Comparison of ENCODE assay signal across 16 cellular contexts in genomic region chr10:112986791-112987190, GRCh38. TPM values are rescaled to one million over a fixed set of nuclear protein-coding genes. Genes with fewer than 3 reads are reported as not detected.
A peak's percentile ranks its signal among the peaks of the same experiment; 100 is the strongest.
DNase-seq lines count a peak whose midpoint lies in the region; ATAC-seq, FAIRE-seq and TF ChIP-seq lines count a peak whose summit lies in the region.
"Had no signal": no experiment of that assay in that cellular context is flagged by ENCODE, and none has a peak within 500 bp of the region (broad histone marks: within the 10 kb centered on the region; RNA-seq: fewer than 3 reads in every experiment).

No MANE protein-coding gene starts in this region.

- H2AFZ ChIP-seq in fibroblast of lung (ENCODE audit: low read length) (no peak overlapping the region), HepG2 (ENCODE audit: low read length) (no peak overlapping the region)

- BruUV-seq in Panc1 (replicated peaks; lab: Mats Ljungman, UMichigan) (no TSS peak), HepG2 (replicated peaks; lab: Mats Ljungman, UMichigan) (no TSS peak)

- H3K4me1 ChIP-seq in Panc1 (ENCODE audit: control insufficient read depth, insufficient read depth, low read length) (peaks cover 69% of the 10 kb centered on the region), fibroblast of lung (ENCODE audit: control insufficient read depth, extremely low read depth, insufficient read depth, low read length) (peaks cover 2% of the 10 kb centered on the region), rectal smooth muscle tissue (ENCODE audit: control insufficient read depth, insufficient read depth, low read length) (peaks cover 35% of the 10 kb centered on the region), HepG2 (ENCODE audit: insufficient read depth, low read length) (peaks cover 40% of the 10 kb centered on the region)

- CTCF ChIA-PET in Panc1 (lab: Charles Lee) = interaction anchor here (0.6 kb wide), 2 partner anchors 32 to 512 kb away, joined by 3 to 7 read pairs; no protein-coding TSS in a partner anchor
- CTCF ChIA-PET in HepG2 (lab: Yijun Ruan, JAX; ENCODE audit: low intra/inter-chr PET ratio, low total read pairs) = no interaction called here

- no peak for FAIRE-seq in HepG2 (lab: Jason Lieb, UNC)
- FAIRE-seq: GM12878 had no signal

- ATAC-seq in Panc1 = no peak
- no peak for ATAC-seq in HepG2

- H3K4me2 ChIP-seq in fibroblast of lung (ENCODE audit: extremely low read depth, insufficient read depth, low read length) (peak overlapping the region; percentile 40), HepG2 (ENCODE audit: low read depth, low read length) (no peak overlapping the region)
- H3K4me2 ChIP-seq: KMS-11 had no signal

- no peak for TF ChIP-seq RAD21 in HepG2 (CRISPR knock-in tag; IDR thresholded peaks at IDR 0.05)

- H3K9ac ChIP-seq in fibroblast of lung (ENCODE audit: insufficient read depth, low read length) (no peak overlapping the region), rectal smooth muscle tissue (ENCODE audit: low read length) (no peak overlapping the region), HepG2 (ENCODE audit: insufficient read depth, low read depth, low read length) (no peak overlapping the region)
- H3K9ac ChIP-seq: KMS-11 had no signal

- intact Hi-C loops in Panc1 (cut with micrococcal nuclease; ENCODE audit: unreplicated experiment) (no loop called here), HepG2 (cut with micrococcal nuclease; ENCODE audit: unreplicated experiment) (no loop called here)

- POLR2A ChIA-PET in Panc1 (lab: Charles Lee) (interaction anchor here (0.6 to 0.9 kb wide), 4 partner anchors 9 to 1636 kb away, joined by 4 to 9 read pairs (median 4); no protein-coding TSS in a partner anchor), HepG2 (lab: Yijun Ruan, JAX) (no interaction called here)

- no peak for TF ChIP-seq POLR2A in HepG2 (IDR thresholded peaks at IDR 0.05; ENCODE audit: insufficient read depth in 1 of 2, low read depth in 2 of 2, low read length in 2 of 2)

- TF ChIP-seq CTCF in Panc1 (IDR thresholded peaks at IDR 0.05) (no peak), fibroblast of lung (conservative IDR thresholded peaks at IDR 0.05 in 1 of 2, IDR thresholded peaks at IDR 0.05 in 1 of 2; ENCODE audit: low read depth in 1 of 2, low read length in 2 of 2) (no peak), HepG2 (CRISPR knock-in tag; IDR thresholded peaks at IDR 0.05) (no peak)

- H3K27me3 ChIP-seq in Panc1 (ENCODE audit: control insufficient read depth, insufficient read depth, low read length) (no peaks in the 10 kb centered on the region), fibroblast of lung (ENCODE audit: control insufficient read depth, insufficient read depth, low read length) (no peaks in the 10 kb centered on the region), rectal smooth muscle tissue (ENCODE audit: control insufficient read depth, insufficient read depth, low read length) (no peaks in the 10 kb centered on the region), HepG2 (ENCODE audit: control insufficient read depth in 1 of 2, insufficient read depth in 2 of 2, low read length in 2 of 2) (no peaks in the 10 kb centered on the region)

- DNase-seq in EH (ENCODE audit: low read depth) = peak; percentile 28
- no peak for DNase-seq in Panc1 (ENCODE audit: low read depth, low spot score)
- DNase-seq in fibroblast of lung (ENCODE audit: low read depth in 2 of 2) = peak in 1 of 2 donors; percentile 79
- DNase-seq in midbrain (lab: John Stamatoyannopoulos, UW) = no peak
- no peak for DNase-seq in HepG2 (ENCODE audit: low spot score)
- DNase-seq in NCI-H2196 (lab: John Stamatoyannopoulos, UW; ENCODE audit: unreplicated experiment) = no peak
- DNase-seq: activated CD4-positive, CD25-positive, alpha-beta regulatory T cell; activated naive CD4-positive, alpha-beta T cell; NCI-H1694 treated with DMSO at 0.1 percent for 48 hours; NCI-H510A treated with DMSO at 0.1 percent for 48 hours; stimulated activated naive CD4-positive, alpha-beta T cell had no signal

- WGBS in HepG2 (ENCODE audit: low lambda C conversion rate) = 96% methylated on average over 7 of the region's 7 CpGs

- H3K27ac ChIP-seq in Panc1 (ENCODE audit: low read length) (peak overlapping the region; percentile 73), fibroblast of lung (ENCODE audit: insufficient read depth, low read length) (no peak overlapping the region), rectal smooth muscle tissue (ENCODE audit: low read depth, low read length) (peak overlapping the region; percentile 11), HepG2 (ENCODE audit: extremely low read length, insufficient read depth, low read length) (no peak overlapping the region)
- H3K27ac ChIP-seq: C4-2B, epithelial cell of prostate, KMS-11 had no signal

- H3K9me3 ChIP-seq in Panc1 (ENCODE audit: control insufficient read depth, insufficient read depth, low read depth, low read length) = no peaks in the 10 kb centered on the region
- H3K9me3 ChIP-seq in fibroblast of lung (ENCODE audit: control insufficient read depth, insufficient read depth, low read depth, low read length) = no peaks in the 10 kb centered on the region
- H3K9me3 ChIP-seq in HepG2 (ENCODE audit: low read length) = no peaks in the 10 kb centered on the region

- no peaks in the 10 kb centered on the region for H3K36me3 ChIP-seq in Panc1 (ENCODE audit: control insufficient read depth, insufficient read depth, low read length)
- H3K36me3 ChIP-seq in fibroblast of lung (ENCODE audit: control insufficient read depth, insufficient read depth, low read length) = peaks cover 2% of the 10 kb centered on the region
- no peaks in the 10 kb centered on the region for H3K36me3 ChIP-seq in rectal smooth muscle tissue (ENCODE audit: control insufficient read depth, insufficient read depth, low read length)
- H3K36me3 ChIP-seq in HepG2 (replicated peaks in 1 of 2; ENCODE audit: control insufficient read depth in 1 of 2, insufficient read depth in 2 of 2, low read length in 2 of 2) = peaks cover 10 to 29% of the 10 kb centered on the region in 2 experiments

- no peak overlapping the region for H3K4me3 ChIP-seq in Panc1 (ENCODE audit: low read depth in 2 of 2, low read length in 2 of 2)
- H3K4me3 ChIP-seq in fibroblast of lung (replicated peaks in 1 of 4; ENCODE audit: control extremely low read depth in 1 of 4, insufficient read depth in 1 of 4, low read depth in 3 of 4, low read length in 4 of 4) = no peak overlapping the region
- no peak overlapping the region for H3K4me3 ChIP-seq in rectal smooth muscle tissue (ENCODE audit: low read length)
- no peak overlapping the region for H3K4me3 ChIP-seq in HepG2 (replicated peaks in 1 of 3; ENCODE audit: insufficient read depth in 1 of 3, low read depth in 2 of 3, low read length in 3 of 3)
- H3K4me3 ChIP-seq: GM12878 had no signal

- in situ Hi-C loops in Panc1 (cut with HindIII; ENCODE audit: low pct_unique_long_range_greater_than_20kb, low sequenced_read_pairs) = no loop called here
- in situ Hi-C loops in HepG2 (cut with HindIII; ENCODE audit: extremely low pct_ligation_motif_present, low pct_unique_long_range_greater_than_20kb) = no loop called here

- no peak for TF ChIP-seq EP300 in HepG2 (IDR thresholded peaks at IDR 0.05; ENCODE audit: low read depth in 2 of 2, low read length in 2 of 2)
- no peak for TF ChIP-seq EP300 in HepG2 (CRISPR knock-in tag; IDR thresholded peaks at IDR 0.05; ENCODE audit: borderline replicate concordance)

- H4K20me1 ChIP-seq in fibroblast of lung (ENCODE audit: control insufficient read depth, extremely low read depth, insufficient read depth, low read length) = no peaks in the 10 kb centered on the region
- H4K20me1 ChIP-seq in HepG2 (ENCODE audit: insufficient read depth, low read length) = peaks cover 81% of the 10 kb centered on the region

- peaks cover 6% of the 10 kb centered on the region for H3K79me2 ChIP-seq in fibroblast of lung (ENCODE audit: control insufficient read depth, insufficient read depth, low read length)
- H3K79me2 ChIP-seq in HepG2 (ENCODE audit: insufficient read depth, low read length) = peaks cover 92% of the 10 kb centered on the region

TF ChIP-seq in HepG2, 621 proteins besides CTCF, POLR2A, EP300 and RAD21 (continues in another document):
- no peak for TF ChIP-seq MYC (CRISPR knock-in tag; IDR thresholded peaks at IDR 0.05; ENCODE audit: borderline replicate concordance)
- TF ChIP-seq RXRB (CRISPR knock-in tag; IDR thresholded peaks at IDR 0.05; ENCODE audit: borderline replicate concordance) = no peak
- no peak for TF ChIP-seq ZFY (CRISPR knock-in tag; IDR thresholded peaks at IDR 0.05)

RNA-seq across cellular contexts. Expression of gene TCF7L2, which starts 36.7 kb away (rescaled TPM):
- total RNA-seq in Panc1 (2021; ENCODE audit: unreplicated experiment) (45.2 TPM), fibroblast of lung (4.1 and 5.0 TPM in 2 replicates), HepG2 (2016; rRNA removed; fragmentation: Illumina TruSeq; extraction: Trizol) (3.5 and 3.9 TPM in 2 replicates)
- polyA plus RNA-seq in Panc1 (2012; ENCODE audit: insufficient read length) = 78.7 TPM
- polyA plus RNA-seq in fibroblast of lung (3.4 and 4.7 TPM in 2 replicates), HepG2 (2011; rRNA removed) (13.7 and 14.5 TPM in 2 replicates)
- 12.4 and 15.6 TPM in 2 replicates for polyA plus RNA-seq in fibroblast of lung (2012)
- 14.9 and 19.3 TPM in 2 replicates for polyA minus RNA-seq in fibroblast of lung (ENCODE audit: low replicate concordance)
- 0.79 and 0.81 TPM in 2 replicates for total RNA-seq in HepG2 (2016; cell fraction: cytosol; rRNA removed; fragmentation: Illumina TruSeq; extraction: Trizol; ENCODE audit: low read depth)
- total RNA-seq in HepG2 (2016; cell fraction: insoluble cytoplasmic fraction; rRNA removed; fragmentation: Illumina TruSeq; extraction: Trizol) = 2.8 and 2.9 TPM in 2 replicates
- 2.6 and 2.9 TPM in 2 replicates for total RNA-seq in HepG2 (2016; cell fraction: membrane; rRNA removed; fragmentation: Illumina TruSeq; extraction: Trizol)
- total RNA-seq in HepG2 (2016; cell fraction: nucleus; rRNA removed; fragmentation: Illumina TruSeq; extraction: Trizol) = 16.4 and 18.5 TPM in 2 replicates
- 3.7 and 4.1 TPM in 2 replicates for polyA plus RNA-seq in HepG2 (2011; cell fraction: cytosol; rRNA removed)
- 43.1 and 52.5 TPM in 2 replicates for polyA plus RNA-seq in HepG2 (2011; cell fraction: nucleus; rRNA removed)
- 20.4 and 29.8 TPM in 2 replicates for polyA plus RNA-seq in HepG2 (2012)
- 0.61 and 0.64 TPM in 2 replicates for polyA plus RNA-seq in HepG2 (2016; cell fraction: cytosol; fragmentation: Illumina TruSeq; extraction: Trizol; ENCODE audit: low read depth)
- polyA plus RNA-seq in HepG2 (2016; cell fraction: insoluble cytoplasmic fraction; fragmentation: Illumina TruSeq; extraction: Trizol; ENCODE audit: low read depth) = 8.5 and 14.1 TPM in 2 replicates
- polyA plus RNA-seq in HepG2 (2016; cell fraction: membrane; fragmentation: Illumina TruSeq; extraction: Trizol; ENCODE audit: low read depth) = 2.6 and 3.5 TPM in 2 replicates
- polyA plus RNA-seq in HepG2 (2016; cell fraction: nucleus; fragmentation: Illumina TruSeq; extraction: Trizol; ENCODE audit: insufficient read depth, low read depth) = 25.0 and 27.3 TPM in 2 replicates
- polyA minus RNA-seq in HepG2 (2011; rRNA and poly(A)+ RNA removed; ENCODE audit: low replicate concordance) = 13.5 and 39.4 TPM in 2 replicates
- polyA minus RNA-seq in HepG2 (2011; cell fraction: cytosol; rRNA and poly(A)+ RNA removed) = 13.6 and 18.3 TPM in 2 replicates
- polyA minus RNA-seq in HepG2 (2011; cell fraction: nucleus; rRNA and poly(A)+ RNA removed) = 74.9 and 75.2 TPM in 2 replicates

Comparison
In these comparisons a context has a peak if more than half of its experiments do, and no peak if none do; other contexts are left out.
1. H3K27ac ChIP-seq: peak in Panc1 (single experiment) and rectal smooth muscle tissue (single experiment); none in fibroblast of lung (single experiment) and HepG2 (single experiment).